ENCODE assay signal across 1 cellular context in genomic region chr16:85522517-85522841, GRCh38.
TF ChIP-seq lines count a peak whose summit lies in the region.

No MANE protein-coding gene starts in this region.

TF ChIP-seq in HepG2, 621 proteins besides CTCF, POLR2A, EP300 and RAD21 (continued from another document):
- TF ChIP-seq CSRNP1 (CRISPR knock-in tag; IDR thresholded peaks at IDR 0.05) = no peak
